ENCODE assay signal across 22 cellular contexts in genomic region chr5:34866989-34867471, GRCh38. TPM values are rescaled to one million over a fixed set of nuclear protein-coding genes. Genes with fewer than 3 reads are reported as not detected.
DNase-seq lines count a peak whose midpoint lies in the region; TF ChIP-seq lines count a peak whose summit lies in the region.
"Had no signal": no experiment of that assay in that cellular context is flagged by ENCODE, and none has a peak within 500 bp of the region (broad histone marks: within the 10 kb centered on the region; RNA-seq: fewer than 3 reads in every experiment).

No MANE protein-coding gene starts in this region.

- H2BK15ac ChIP-seq in neuronal stem cell (ENCODE audit: low read length) = no peak overlapping the region

- no peaks in the 10 kb centered on the region for H3K4me1 Mint-ChIP-seq in CD8-positive, alpha-beta memory T cell
- no peaks in the 10 kb centered on the region for H3K4me1 Mint-ChIP-seq in activated CD4-positive, alpha-beta T cell treated with anti-CD3 and anti-CD28 coated beads, Interleukin-2, amount 10 ng/mL, durations not matched to agents 24 days and 14 days
- H3K4me1 Mint-ChIP-seq: activated CD4-positive, alpha-beta T cell treated with anti-CD3 and anti-CD28 coated beads, Interleukin-2, amount 10 ng/mL, durations not matched to agents 7 days and 5 days; activated naive CD4-positive, alpha-beta T cell treated with anti-CD3 and anti-CD28 coated beads, Interleukin-2, amount 10 ng/mL, durations not matched to agents 7 days and 5 days; CD4-positive, CD25-positive, alpha-beta regulatory T cell had no signal

- no peaks in the 10 kb centered on the region for H3K4me1 ChIP-seq in CD8-positive, alpha-beta memory T cell (ENCODE audit: insufficient read depth, low read length)
- H3K4me1 ChIP-seq in neuronal stem cell (ENCODE audit: control insufficient read depth in 2 of 2, insufficient read depth in 1 of 2, low read depth in 1 of 2, low read length in 2 of 2) = peaks cover 4 to 9% of the 10 kb centered on the region in 2 donors
- H3K4me1 ChIP-seq: colonic mucosa, gastroesophageal sphincter, SJCRH30 had no signal

- CTCF ChIA-PET in CD8-positive, alpha-beta memory T cell (lab: Charles Lee) = no interaction called here

- H3K27ac ChIP-seq in CD8-positive, alpha-beta memory T cell (ENCODE audit: low read depth, low read length) = peak overlapping the region; percentile 56
- H3K27ac ChIP-seq in neuronal stem cell (replicated peaks; ENCODE audit: low read length) (no peak overlapping the region), coronary artery (no peak overlapping the region)
- H3K27ac ChIP-seq: colonic mucosa, gastroesophageal sphincter, SJCRH30 had no signal

- peak overlapping the region; percentile 60 for H2AFZ ChIP-seq in neuronal stem cell (ENCODE audit: low read length)

- WGBS in neuronal stem cell (ENCODE audit: extremely low coverage in 2 of 2, insufficient read length in 2 of 2, insufficient replicate concordance in 1 of 2), 2 donors = no CpG with 5 or more reads among the region's 3 CpGs

- H3K9ac ChIP-seq in neuronal stem cell (ENCODE audit: low read depth, low read length, poor library complexity) = no peak overlapping the region

- no peaks in the 10 kb centered on the region for H3K9me3 Mint-ChIP-seq in CD8-positive, alpha-beta memory T cell
- H3K9me3 Mint-ChIP-seq in activated CD4-positive, alpha-beta T cell treated with anti-CD3 and anti-CD28 coated beads, Interleukin-2, amount 10 ng/mL, durations not matched to agents 24 days and 14 days = no peaks in the 10 kb centered on the region
- H3K9me3 Mint-ChIP-seq: activated CD4-positive, alpha-beta T cell treated with anti-CD3 and anti-CD28 coated beads, Interleukin-2, amount 10 ng/mL, durations not matched to agents 7 days and 5 days; activated naive CD4-positive, alpha-beta T cell treated with anti-CD3 and anti-CD28 coated beads, Interleukin-2, amount 10 ng/mL, durations not matched to agents 7 days and 5 days; CD4-positive, CD25-positive, alpha-beta regulatory T cell had no signal

- H3K27ac Mint-ChIP-seq in CD8-positive, alpha-beta memory T cell = no peak overlapping the region
- H3K27ac Mint-ChIP-seq in activated CD4-positive, alpha-beta T cell treated with anti-CD3 and anti-CD28 coated beads, Interleukin-2, amount 10 ng/mL, durations not matched to agents 24 days and 14 days = no peak overlapping the region
- H3K27ac Mint-ChIP-seq: activated CD4-positive, alpha-beta T cell treated with anti-CD3 and anti-CD28 coated beads, Interleukin-2, amount 10 ng/mL, durations not matched to agents 7 days and 5 days; activated naive CD4-positive, alpha-beta T cell treated with anti-CD3 and anti-CD28 coated beads, Interleukin-2, amount 10 ng/mL, durations not matched to agents 7 days and 5 days; CD4-positive, CD25-positive, alpha-beta regulatory T cell had no signal

- H3K18ac ChIP-seq in neuronal stem cell (ENCODE audit: low read length) = no peak overlapping the region

- no peaks in the 10 kb centered on the region for H3K79me1 ChIP-seq in neuronal stem cell (ENCODE audit: low read depth, low read length)

- no peak for DNase-seq in CD8-positive, alpha-beta memory T cell
- DNase-seq in OCI-M1 (lab: John Stamatoyannopoulos, UW) (peak; percentile 86), foreskin melanocyte (peak; percentile 54), neuronal stem cell (ENCODE audit: low spot score) (no peak), GDM1 (lab: John Stamatoyannopoulos, UW) (no peak), coronary artery (ENCODE audit: low spot score) (no peak)
- DNase-seq in activated CD4-positive, alpha-beta T cell treated with anti-CD3 and anti-CD28 coated beads, Interleukin-2, amount 10 ng/mL, durations not matched to agents 24 days and 14 days = no peak
- DNase-seq in activated naive CD4-positive, alpha-beta T cell (lab: John Stamatoyannopoulos, UW) = no peak
- DNase-seq: ACHN; activated CD4-positive, alpha-beta T cell treated with anti-CD3 and anti-CD28 coated beads, Interleukin-2, amount 10 ng/mL, durations not matched to agents 7 days and 5 days; activated naive CD4-positive, alpha-beta T cell treated with anti-CD3 and anti-CD28 coated beads, Interleukin-2, amount 10 ng/mL, durations not matched to agents 7 days and 5 days; CD4-positive, CD25-positive, alpha-beta regulatory T cell; colonic mucosa; DND-41; MM.1S; NCI-H1694; NCI-H524; SJCRH30; stimulated activated naive CD8-positive, alpha-beta T cell treated with anti-CD3 and anti-CD28 coated beads, Interleukin-15, Interleukin-2, amounts not matched to agents 100 U/mL and 50 U/mL, for 24 hours had no signal

- no peak overlapping the region for H2BK120ac ChIP-seq in neuronal stem cell (ENCODE audit: low read depth, low read length)

- H3K4me2 ChIP-seq in neuronal stem cell (ENCODE audit: insufficient read depth, low read length, poor library complexity, severe bottlenecking) = no peak overlapping the region

- H2BK5ac ChIP-seq in neuronal stem cell (ENCODE audit: low read length) = no peak overlapping the region

- H2AK5ac ChIP-seq in neuronal stem cell (ENCODE audit: low read depth, low read length) = no peak overlapping the region

- H3K4me3 Mint-ChIP-seq in CD8-positive, alpha-beta memory T cell = no peak overlapping the region
- H3K4me3 Mint-ChIP-seq in activated CD4-positive, alpha-beta T cell treated with anti-CD3 and anti-CD28 coated beads, Interleukin-2, amount 10 ng/mL, durations not matched to agents 24 days and 14 days = no peak overlapping the region
- H3K4me3 Mint-ChIP-seq: activated CD4-positive, alpha-beta T cell treated with anti-CD3 and anti-CD28 coated beads, Interleukin-2, amount 10 ng/mL, durations not matched to agents 7 days and 5 days; activated naive CD4-positive, alpha-beta T cell treated with anti-CD3 and anti-CD28 coated beads, Interleukin-2, amount 10 ng/mL, durations not matched to agents 7 days and 5 days; CD4-positive, CD25-positive, alpha-beta regulatory T cell had no signal

- no peak overlapping the region for H4K91ac ChIP-seq in neuronal stem cell (ENCODE audit: low read depth, low read length, poor library complexity)

- no peaks in the 10 kb centered on the region for H3K36me3 ChIP-seq in CD8-positive, alpha-beta memory T cell (ENCODE audit: insufficient read depth, low read length)
- no peaks in the 10 kb centered on the region for H3K36me3 ChIP-seq in neuronal stem cell (replicated peaks in 1 of 2; ENCODE audit: control insufficient read depth in 2 of 2, insufficient read depth in 2 of 2, low read length in 2 of 2)
- H3K36me3 ChIP-seq: colonic mucosa, gastroesophageal sphincter, SJCRH30 had no signal

- H3K4me3 ChIP-seq in CD8-positive, alpha-beta memory T cell (ENCODE audit: low read length) = no peak overlapping the region
- no peak overlapping the region for H3K4me3 ChIP-seq in neuronal stem cell (ENCODE audit: low read length in 2 of 2)
- H3K4me3 ChIP-seq in coronary artery = no peak overlapping the region
- H3K4me3 ChIP-seq: colonic mucosa, gastroesophageal sphincter, SJCRH30 had no signal

- H3K9me3 ChIP-seq in CD8-positive, alpha-beta memory T cell (ENCODE audit: low read length) = no peaks in the 10 kb centered on the region
- H3K9me3 ChIP-seq in neuronal stem cell (replicated peaks in 1 of 2; ENCODE audit: control insufficient read depth in 2 of 2, insufficient read depth in 1 of 2, low read depth in 1 of 2, low read length in 2 of 2) = peaks cover 0 to 6% of the 10 kb centered on the region in 2 donors
- H3K9me3 ChIP-seq: colonic mucosa, gastroesophageal sphincter, SJCRH30 had no signal

- H3K36me3 Mint-ChIP-seq in CD8-positive, alpha-beta memory T cell = no peaks in the 10 kb centered on the region
- no peaks in the 10 kb centered on the region for H3K36me3 Mint-ChIP-seq in activated CD4-positive, alpha-beta T cell treated with anti-CD3 and anti-CD28 coated beads, Interleukin-2, amount 10 ng/mL, durations not matched to agents 24 days and 14 days (ENCODE audit: low read depth)
- H3K36me3 Mint-ChIP-seq: activated naive CD4-positive, alpha-beta T cell treated with anti-CD3 and anti-CD28 coated beads, Interleukin-2, amount 10 ng/mL, durations not matched to agents 7 days and 5 days; CD4-positive, CD25-positive, alpha-beta regulatory T cell had no signal

- TF ChIP-seq CTCF in coronary artery (IDR thresholded peaks at IDR 0.05) = no peak

- H3K14ac ChIP-seq in neuronal stem cell (ENCODE audit: low read length) = no peak overlapping the region

- H3K27me3 Mint-ChIP-seq in CD8-positive, alpha-beta memory T cell = peaks cover 3 to 13% of the 10 kb centered on the region in 2 donors
- H3K27me3 Mint-ChIP-seq in activated CD4-positive, alpha-beta T cell treated with anti-CD3 and anti-CD28 coated beads, Interleukin-2, amount 10 ng/mL, durations not matched to agents 24 days and 14 days = no peaks in the 10 kb centered on the region
- H3K27me3 Mint-ChIP-seq: activated CD4-positive, alpha-beta T cell treated with anti-CD3 and anti-CD28 coated beads, Interleukin-2, amount 10 ng/mL, durations not matched to agents 7 days and 5 days; activated naive CD4-positive, alpha-beta T cell treated with anti-CD3 and anti-CD28 coated beads, Interleukin-2, amount 10 ng/mL, durations not matched to agents 7 days and 5 days had no signal

- H3K4ac ChIP-seq in neuronal stem cell (ENCODE audit: low read length) = no peak overlapping the region

- H2BK12ac ChIP-seq in neuronal stem cell (ENCODE audit: low read length) = no peak overlapping the region

- H4K8ac ChIP-seq in neuronal stem cell (ENCODE audit: low read depth, low read length) = no peak overlapping the region

- intact Hi-C loops in activated CD4-positive, alpha-beta T cell treated with anti-CD3 and anti-CD28 coated beads, Interleukin-2, amount 10 ng/mL, durations not matched to agents 24 days and 14 days (cut with micrococcal nuclease) = no loop called here

- H3K23ac ChIP-seq in neuronal stem cell (ENCODE audit: low read depth, low read length, poor library complexity) = peak overlapping the region; percentile 6

- POLR2A ChIA-PET in CD8-positive, alpha-beta memory T cell (lab: Charles Lee) = no interaction called here

- H3K27me3 ChIP-seq in CD8-positive, alpha-beta memory T cell (ENCODE audit: insufficient read depth, low read length, poor library complexity, severe bottlenecking) = no peaks in the 10 kb centered on the region
- H3K27me3 ChIP-seq in neuronal stem cell (ENCODE audit: control insufficient read depth in 3 of 3, insufficient read depth in 3 of 3, low read depth in 1 of 3, low read length in 3 of 3) = no peaks in the 10 kb centered on the region
- H3K27me3 ChIP-seq: colonic mucosa, gastroesophageal sphincter, SJCRH30 had no signal

RNA-seq across cellular contexts. Expression of gene TTC23L, which starts 28.1 kb away (rescaled TPM):
- total RNA-seq in CD8-positive, alpha-beta memory T cell = under 1 TPM; 0.24 to 0.63 TPM
- not detected for polyA plus RNA-seq in CD8-positive, alpha-beta memory T cell
- polyA plus RNA-seq in neuronal stem cell (2013, experiment 1 of 2) = 1.5 TPM
- polyA plus RNA-seq in neuronal stem cell (2013, experiment 2 of 2) = 2.2 TPM
- total RNA-seq in activated CD4-positive, alpha-beta T cell treated with anti-CD3 and anti-CD28 coated beads, Interleukin-2, amount 10 ng/mL, durations not matched to agents 24 days and 14 days = not detected in 2 replicates
- total RNA-seq: activated CD4-positive, alpha-beta T cell treated with anti-CD3 and anti-CD28 coated beads, Interleukin-2, amount 10 ng/mL, durations not matched to agents 7 days and 5 days; CD4-positive, CD25-positive, alpha-beta regulatory T cell; lung microvascular endothelial cell; SJCRH30; T-helper 2 cell treated with Interferon-gamma antibody and Interleukin-4, amounts not matched to agents 100 ng/mL and 5 ng/mL, for 36 hours had no signal
- polyA plus RNA-seq: CD4-positive, CD25-positive, alpha-beta regulatory T cell had no signal

RNA-seq across cellular contexts. Expression of gene RAD1, which starts 48.3 kb away (rescaled TPM):
- 10 to 100 TPM; 41.3 to 44.2 TPM for total RNA-seq in CD8-positive, alpha-beta memory T cell
- 23.5 TPM for polyA plus RNA-seq in CD8-positive, alpha-beta memory T cell
- 24.9 TPM for polyA plus RNA-seq in neuronal stem cell (2013, experiment 1 of 2)
- polyA plus RNA-seq in neuronal stem cell (2013, experiment 2 of 2) = 26.3 TPM
- total RNA-seq in activated CD4-positive, alpha-beta T cell treated with anti-CD3 and anti-CD28 coated beads, Interleukin-2, amount 10 ng/mL, durations not matched to agents 24 days and 14 days = 46.4 and 48.9 TPM in 2 replicates

RNA-seq across cellular contexts. Expression of gene BRIX1, which starts 48.5 kb away (rescaled TPM):
- 100 to 1,000 TPM; 102 to 114 TPM for total RNA-seq in CD8-positive, alpha-beta memory T cell
- polyA plus RNA-seq in CD8-positive, alpha-beta memory T cell = 53.4 TPM
- 45.9 TPM for polyA plus RNA-seq in neuronal stem cell (2013, experiment 1 of 2)
- 47.4 TPM for polyA plus RNA-seq in neuronal stem cell (2013, experiment 2 of 2)
- 120 and 128 TPM in 2 replicates for total RNA-seq in activated CD4-positive, alpha-beta T cell treated with anti-CD3 and anti-CD28 coated beads, Interleukin-2, amount 10 ng/mL, durations not matched to agents 24 days and 14 days

Comparison
In these comparisons a context has a peak if more than half of its experiments do, and no peak if none do; other contexts are left out.
1. DNase-seq: peak in OCI-M1 (single experiment) and foreskin melanocyte (single experiment); none in CD8-positive, alpha-beta memory T cell (0 of 5), neuronal stem cell (single experiment), activated CD4-positive, alpha-beta T cell treated with anti-CD3 and anti-CD28 coated beads, Interleukin-2, amount 10 ng/mL, durations not matched to agents 24 days and 14 days (single experiment), GDM1 (single experiment), activated naive CD4-positive, alpha-beta T cell (0 of 4) and coronary artery (single experiment).